In the genomic region with DNA sequence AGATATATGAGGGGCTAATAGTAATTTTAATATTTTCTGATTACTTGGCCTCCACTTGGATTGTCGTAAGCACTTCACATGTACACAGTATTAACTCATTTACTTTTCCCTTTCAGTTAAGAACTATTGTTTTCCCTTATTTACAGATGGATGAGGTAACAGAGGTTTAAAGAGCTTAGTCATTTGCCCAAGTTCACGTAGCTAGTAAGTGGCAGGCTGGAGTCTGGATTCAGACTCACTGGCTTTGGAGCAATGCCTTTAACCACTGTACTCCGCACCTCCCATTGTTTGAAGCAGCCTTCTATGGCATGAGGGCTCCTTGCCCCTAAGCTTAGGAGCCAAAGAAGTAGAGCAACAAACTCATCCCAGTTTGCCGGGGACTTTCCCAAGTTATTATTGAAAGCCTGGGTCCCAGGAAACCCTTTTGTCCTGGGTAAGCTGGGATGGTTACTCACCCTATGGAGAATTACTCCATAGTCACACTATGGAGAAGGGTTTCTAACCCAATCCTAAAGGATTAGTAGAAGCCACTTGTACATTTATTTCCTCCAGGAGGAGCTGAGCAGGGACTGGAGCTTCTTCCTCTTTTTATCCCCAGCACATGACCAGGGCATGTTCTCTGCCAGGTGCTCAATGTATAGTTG, we compare ENCODE assay signal across 13 cellular contexts. TPM values are rescaled to one million over a fixed set of nuclear protein-coding genes. Genes with fewer than 3 reads are reported as not detected.
DNase-seq lines count a peak whose midpoint lies in the region; ATAC-seq and TF ChIP-seq lines count a peak whose summit lies in the region.
"Had no signal": no experiment of that assay in that cellular context is flagged by ENCODE, and none has a peak within 500 bp of the region (broad histone marks: within the 10 kb centered on the region; RNA-seq: fewer than 3 reads in every experiment).

No MANE protein-coding gene starts in this region.

- CTCF ChIA-PET in AG04450 (lab: Charles Lee) = interaction anchor here (1.0 kb wide), 1 partner anchor 472 kb away, joined by 8 read pairs; no protein-coding TSS in a partner anchor

- TF ChIP-seq CTCF in AG04450 (IDR thresholded peaks at IDR 0.05; ENCODE audit: low read depth, low read length) (no peak), astrocyte of the spinal cord (IDR thresholded peaks at IDR 0.05; ENCODE audit: low read depth, low read length) (no peak)

- no peak for ATAC-seq in HG03045 (IDR thresholded peaks at IDR 0.05; ENCODE audit: unreplicated experiment)
- no peak for ATAC-seq in HG02678 (IDR thresholded peaks at IDR 0.05; ENCODE audit: unreplicated experiment)

- no peaks in the 10 kb centered on the region for H3K9me3 ChIP-seq in AG04450 (ENCODE audit: control insufficient read depth, insufficient read depth, low read length)
- H3K9me3 ChIP-seq: BLaER1 treated with 17β-estradiol and CSF1 and Interleukin-3, amounts not matched to agents 10 nM and 100 nM; neutrophil; SJCRH30 had no signal

- no peaks in the 10 kb centered on the region for H3K27me3 ChIP-seq in AG04450 (ENCODE audit: control insufficient read depth, insufficient read depth, low read length)
- H3K27me3 ChIP-seq: BLaER1 treated with 17β-estradiol and CSF1 and Interleukin-3, amounts not matched to agents 10 nM and 100 nM; SJCRH30 had no signal

- in situ Hi-C loops in astrocyte of the spinal cord (cut with HindIII; ENCODE audit: low sequenced_read_pairs) = no loop called here

- H3K4me3 ChIP-seq in AG04450 (ENCODE audit: low read depth, low read length) (no peak overlapping the region), astrocyte of the spinal cord (ENCODE audit: low read depth, low read length) (no peak overlapping the region)
- H3K4me3 ChIP-seq: BLaER1 treated with 17β-estradiol and CSF1 and Interleukin-3, amounts not matched to agents 10 nM and 100 nM; SJCRH30 had no signal

- DNase-seq in AG04450 (ENCODE audit: low read depth, low spot score) (peak; percentile 81), HT1080 (ENCODE audit: low read depth) (peak; percentile 74), astrocyte of the spinal cord (ENCODE audit: low read depth, low spot score) (peak; percentile 93), iris pigment epithelial cell (ENCODE audit: low read depth) (peak; percentile 90), NCI-H2081 treated with DMSO at 0.1 percent for 48 hours (lab: John Stamatoyannopoulos, UW) (no peak), iPS-NIHi11 (ENCODE audit: low spot score) (no peak)
- DNase-seq: NCI-H1436 treated with DMSO at 0.1 percent for 48 hours, NCI-H748 treated with DMSO at 0.1 percent for 48 hours, SJCRH30 had no signal

- H3K27ac ChIP-seq in AG04450 (ENCODE audit: low read depth, low read length) = peak overlapping the region; percentile 87
- H3K27ac ChIP-seq: BLaER1 treated with 17β-estradiol and CSF1 and Interleukin-3, amounts not matched to agents 10 nM and 100 nM; neutrophil; SJCRH30 had no signal

- POLR2A ChIA-PET in AG04450 (lab: Yijun Ruan, JAX) = interaction anchor here (0.7 to 1.4 kb wide), 5 partner anchors 9 to 334 kb away, joined by 3 to 9 read pairs (median 3); a partner anchor contains a TSS

RNA-seq across cellular contexts. Expression of a gene that starts 12.3 kb away (rescaled TPM):
- 41.1 and 41.9 TPM in 2 replicates for polyA plus RNA-seq in AG04450 (2011; rRNA removed)
- polyA minus RNA-seq in AG04450 (2011; rRNA and poly(A)+ RNA removed) = 29.7 and 30.4 TPM in 2 replicates
- 0.51 and 0.80 TPM in 2 replicates for total RNA-seq in HT1080 (2014; rRNA removed; shearing (Covaris generic))
- 0.78 and 1.3 TPM in 2 replicates for polyA plus RNA-seq in HT1080 (2015; cell fraction: cytosol; rRNA removed)
- polyA plus RNA-seq in HT1080 (2015; cell fraction: nucleus; rRNA removed) = 1.9 and 2.8 TPM in 2 replicates

RNA-seq across cellular contexts. Expression of a gene that starts 24.0 kb away (rescaled TPM):
- 0.79 and 1.6 TPM in 2 replicates for polyA plus RNA-seq in AG04450 (2011; rRNA removed)
- polyA minus RNA-seq in AG04450 (2011; rRNA and poly(A)+ RNA removed) = 1.1 and 2.0 TPM in 2 replicates
- total RNA-seq in HT1080 (2014; rRNA removed; shearing (Covaris generic)) = 1.1 and 1.5 TPM in 2 replicates
- polyA plus RNA-seq in HT1080 (2015; cell fraction: cytosol; rRNA removed) = 21.6 and 22.0 TPM in 2 replicates
- polyA plus RNA-seq in HT1080 (2015; cell fraction: nucleus; rRNA removed) = 15.3 and 19.7 TPM in 2 replicates

RNA-seq across cellular contexts. Expression of a gene that starts 35.6 kb away (rescaled TPM):
- polyA plus RNA-seq in AG04450 (2011; rRNA removed) = 15.6 and 16.7 TPM in 2 replicates
- 22.9 and 23.5 TPM in 2 replicates for polyA minus RNA-seq in AG04450 (2011; rRNA and poly(A)+ RNA removed)
- 9.8 and 10.4 TPM in 2 replicates for total RNA-seq in HT1080 (2014; rRNA removed; shearing (Covaris generic))
- 10.0 and 11.0 TPM in 2 replicates for polyA plus RNA-seq in HT1080 (2015; cell fraction: cytosol; rRNA removed)
- polyA plus RNA-seq in HT1080 (2015; cell fraction: nucleus; rRNA removed) = 46.8 and 51.0 TPM in 2 replicates

Comparison
In these comparisons a context has a peak if more than half of its experiments do, and no peak if none do; other contexts are left out.
1. DNase-seq: peak in AG04450 (single experiment), HT1080 (single experiment), astrocyte of the spinal cord (single experiment) and iris pigment epithelial cell (single experiment); none in NCI-H2081 treated with DMSO at 0.1 percent for 48 hours (single experiment) and iPS-NIHi11 (single experiment).